Comparison of ENCODE assay signal across 16 cellular contexts in the genomic region with DNA sequence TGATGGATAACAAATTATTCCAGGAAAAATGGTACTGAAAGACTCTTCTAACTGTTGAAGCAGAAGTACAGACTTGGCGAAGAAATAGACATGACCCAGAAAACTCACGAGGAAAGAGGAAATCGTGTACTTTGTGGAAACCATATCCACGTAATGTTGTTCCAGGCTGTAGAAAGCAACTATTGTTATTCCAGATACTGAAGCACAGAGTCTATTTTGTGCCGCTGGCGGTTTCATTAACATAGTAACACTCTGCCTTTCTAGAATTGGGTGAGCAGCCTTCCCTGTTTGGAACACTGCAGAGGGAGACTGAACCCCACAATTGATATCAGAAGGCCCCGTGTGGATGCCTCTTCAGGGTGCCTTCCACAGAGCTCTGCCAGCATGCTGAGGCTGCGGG.
"Had no signal": no experiment of that assay in that cellular context is flagged by ENCODE, and none has a peak within 500 bp of the region (broad histone marks: within the 10 kb centered on the region; RNA-seq: fewer than 3 reads in every experiment).

No MANE protein-coding gene starts in this region.

- DNase-seq: dermis blood vessel endothelial cell; effector memory CD4-positive, alpha-beta T cell; foreskin fibroblast; glutamatergic neuron; heart right ventricle; left cardiac atrium; mucosa of descending colon; naive B cell; pancreas; psoas muscle; right cardiac atrium; sigmoid colon; stimulated activated CD4-positive, alpha-beta T cell treated with anti-CD3 and anti-CD28 coated beads, Interleukin-2, amount 100 ng/mL, for 24 hours; stimulated activated CD4-positive, alpha-beta T cell treated with anti-CD3 and anti-CD28 coated beads, Interleukin-4, amount 100 ng/mL, for 24 hours; stimulated activated naive CD8-positive, alpha-beta T cell treated with anti-CD3 and anti-CD28 coated beads, Interleukin-15, Interleukin-2, amounts not matched to agents 100 U/mL and 50 U/mL, for 24 hours; upper lobe of left lung had no signal
